In genomic region chr7:862157-862556, GRCh38 we compare ENCODE assay signal across 24 cellular contexts.
"Had no signal": no experiment of that assay in that cellular context is flagged by ENCODE, and none has a peak within 500 bp of the region (broad histone marks: within the 10 kb centered on the region; RNA-seq: fewer than 3 reads in every experiment).

No MANE protein-coding gene starts in this region.

- H3K27me3 Mint-ChIP-seq: activated CD4-positive, alpha-beta memory T cell treated with anti-CD3 and anti-CD28 coated beads, Interleukin-2, amount 10 ng/mL, durations not matched to agents 7 days and 5 days; activated CD4-positive, alpha-beta T cell treated with anti-CD3 and anti-CD28 coated beads, Interleukin-2, amount 10 ng/mL, durations not matched to agents 24 days and 14 days; activated naive CD4-positive, alpha-beta T cell treated with anti-CD3 and anti-CD28 coated beads, Interleukin-2, amount 50 U/mL, for 24 hours; activated naive CD8-positive, alpha-beta T cell treated with anti-CD3 and anti-CD28 coated beads, Interleukin-2, amount 50 U/mL, for 24 hours; type B pancreatic cell had no signal

- H3K27ac Mint-ChIP-seq: activated CD4-positive, alpha-beta memory T cell treated with anti-CD3 and anti-CD28 coated beads, Interleukin-2, amount 10 ng/mL, durations not matched to agents 7 days and 5 days; activated CD4-positive, alpha-beta T cell treated with anti-CD3 and anti-CD28 coated beads, Interleukin-2, amount 10 ng/mL, durations not matched to agents 24 days and 14 days; activated naive CD8-positive, alpha-beta T cell treated with anti-CD3 and anti-CD28 coated beads, Interleukin-2, amount 50 U/mL, for 24 hours; activated T-helper 2 cell treated with anti-CD3 and anti-CD28 coated beads, Interferon-gamma antibody, Interleukin-2, Interleukin-4, amounts not matched to agents 10 μg/mL and 5 μg/mL and 100 μg/mL, durations not matched to agents 14 hours and 24 hours and 36 hours; nephron; type B pancreatic cell had no signal

- DNase-seq: activated CD4-positive, alpha-beta memory T cell treated with anti-CD3 and anti-CD28 coated beads, Interleukin-2, amount 10 ng/mL, durations not matched to agents 7 days and 5 days; activated CD4-positive, alpha-beta T cell treated with anti-CD3 and anti-CD28 coated beads, Interleukin-2, amount 10 ng/mL, durations not matched to agents 24 days and 14 days; activated CD8-positive, alpha-beta memory T cell treated with anti-CD3 and anti-CD28 coated beads, Interleukin-2, amount 50 U/mL, for 48 hours; activated naive CD8-positive, alpha-beta T cell treated with anti-CD3 and anti-CD28 coated beads, Interleukin-2, amount 50 U/mL, for 24 hours; activated T-cell treated with anti-CD3 and anti-CD28 coated beads, Interleukin-2, amount 50 U/mL, for 4 hours; amygdala; central memory CD4-positive, alpha-beta T cell; esophagus squamous epithelium; foreskin melanocyte; islet precursor cell; left ventricle myocardium inferior; mesendoderm; right cardiac atrium; stimulated activated CD4-positive, alpha-beta T cell treated with anti-CD3 and anti-CD28 coated beads, Interleukin-15, amount 100 ng/mL, for 24 hours; stimulated activated CD4-positive, alpha-beta T cell treated with anti-CD3 and anti-CD28 coated beads, Interleukin-2, amount 100 ng/mL, for 24 hours; stimulated activated naive CD4-positive, alpha-beta T cell treated with Interleukin-2 at 50 U/mL for 16 hours; substantia nigra had no signal

- H3K4me1 Mint-ChIP-seq: activated CD4-positive, alpha-beta memory T cell treated with anti-CD3 and anti-CD28 coated beads, Interleukin-2, amount 10 ng/mL, durations not matched to agents 7 days and 5 days; activated naive CD4-positive, alpha-beta T cell treated with anti-CD3 and anti-CD28 coated beads, Interleukin-2, amount 50 U/mL, for 24 hours; activated naive CD8-positive, alpha-beta T cell treated with anti-CD3 and anti-CD28 coated beads, Interleukin-2, amount 50 U/mL, for 24 hours had no signal

- ATAC-seq: activated naive CD8-positive, alpha-beta T cell treated with anti-CD3 and anti-CD28 coated beads, Interleukin-2, amount 50 U/mL, for 24 hours; activated T-cell treated with anti-CD3 and anti-CD28 coated beads, Interleukin-2, amount 50 U/mL, for 4 hours; right cardiac atrium had no signal

- H3K9me3 Mint-ChIP-seq: activated CD4-positive, alpha-beta memory T cell treated with anti-CD3 and anti-CD28 coated beads, Interleukin-2, amount 10 ng/mL, durations not matched to agents 7 days and 5 days; activated CD4-positive, alpha-beta T cell treated with anti-CD3 and anti-CD28 coated beads, Interleukin-2, amount 10 ng/mL, durations not matched to agents 24 days and 14 days; activated naive CD4-positive, alpha-beta T cell treated with anti-CD3 and anti-CD28 coated beads, Interleukin-2, amount 50 U/mL, for 24 hours; activated naive CD8-positive, alpha-beta T cell treated with anti-CD3 and anti-CD28 coated beads, Interleukin-2, amount 50 U/mL, for 24 hours; activated T-cell treated with anti-CD3 and anti-CD28 coated beads, Interleukin-2, amount 50 U/mL, for 4 hours; activated T-helper 2 cell treated with anti-CD3 and anti-CD28 coated beads, Interferon-gamma antibody, Interleukin-2, Interleukin-4, amounts not matched to agents 10 μg/mL and 5 μg/mL and 100 μg/mL, durations not matched to agents 14 hours and 24 hours and 36 hours; nephron; type B pancreatic cell had no signal

- H3K9me3 ChIP-seq: breast epithelium, esophagus squamous epithelium, left ventricle myocardium inferior, vagina had no signal

- H3K27ac ChIP-seq: breast epithelium, esophagus squamous epithelium, left ventricle myocardium inferior, vagina had no signal

- H3K36me3 ChIP-seq: breast epithelium had no signal

- H3K27me3 ChIP-seq: breast epithelium, esophagus squamous epithelium, vagina had no signal

- H3K4me3 ChIP-seq: breast epithelium, esophagus squamous epithelium, left ventricle myocardium inferior, lung, vagina had no signal

- H3K4me3 Mint-ChIP-seq: activated CD4-positive, alpha-beta memory T cell treated with anti-CD3 and anti-CD28 coated beads, Interleukin-2, amount 10 ng/mL, durations not matched to agents 7 days and 5 days; activated CD4-positive, alpha-beta T cell treated with anti-CD3 and anti-CD28 coated beads, Interleukin-2, amount 10 ng/mL, durations not matched to agents 24 days and 14 days; activated naive CD4-positive, alpha-beta T cell treated with anti-CD3 and anti-CD28 coated beads, Interleukin-2, amount 50 U/mL, for 24 hours; activated naive CD8-positive, alpha-beta T cell treated with anti-CD3 and anti-CD28 coated beads, Interleukin-2, amount 50 U/mL, for 24 hours; activated T-cell treated with anti-CD3 and anti-CD28 coated beads, Interleukin-2, amount 50 U/mL, for 4 hours; nephron; type B pancreatic cell had no signal
